In the genomic region with DNA sequence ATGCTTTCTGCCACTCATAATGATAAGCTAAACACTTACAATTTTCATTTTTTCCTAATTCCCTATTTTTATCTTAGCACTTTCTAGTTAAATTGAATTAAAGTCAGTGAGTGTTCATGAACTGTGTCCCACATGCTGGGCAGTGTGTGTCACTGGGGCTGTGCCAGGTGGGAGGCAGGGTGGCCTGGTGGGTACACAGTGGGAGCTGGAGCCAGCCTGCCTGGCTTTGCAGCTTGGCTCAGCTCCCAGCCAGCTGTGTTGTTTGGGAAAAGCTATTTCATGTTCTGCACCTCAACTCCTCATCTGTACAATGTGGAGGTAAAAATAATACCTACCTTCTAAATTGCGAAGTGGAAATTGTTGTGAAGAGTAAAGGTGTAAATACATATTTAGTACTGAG, we compare ENCODE assay signal across 22 cellular contexts.
DNase-seq lines count a peak whose midpoint lies in the region; TF ChIP-seq lines count a peak whose summit lies in the region.
"Had no signal": no experiment of that assay in that cellular context is flagged by ENCODE, and none has a peak within 500 bp of the region (broad histone marks: within the 10 kb centered on the region; RNA-seq: fewer than 3 reads in every experiment).

No MANE protein-coding gene starts in this region.

- no peak overlapping the region for H3K4me3 Mint-ChIP-seq in Caco-2 (ENCODE audit: unreplicated experiment)
- H3K4me3 Mint-ChIP-seq: activated naive CD4-positive, alpha-beta T cell treated with anti-CD3 and anti-CD28 coated beads, Interleukin-2, amount 10 ng/mL, durations not matched to agents 7 days and 5 days; nephron had no signal

- no peak overlapping the region for H3K27ac Mint-ChIP-seq in Caco-2 (ENCODE audit: unreplicated experiment)
- H3K27ac Mint-ChIP-seq: activated naive CD4-positive, alpha-beta T cell treated with anti-CD3 and anti-CD28 coated beads, Interleukin-2, amount 10 ng/mL, durations not matched to agents 7 days and 5 days had no signal

- no peak for TF ChIP-seq CTCF in hepatocyte (IDR thresholded peaks at IDR 0.05; ENCODE audit: poor library complexity)
- no peak for TF ChIP-seq CTCF in Caco-2 (IDR thresholded peaks at IDR 0.05; ENCODE audit: insufficient read depth in 1 of 2, low read depth in 1 of 2, low read length in 1 of 2, severe bottlenecking in 1 of 2, unreplicated experiment in 1 of 2)

- H3K4me2 ChIP-seq in hepatocyte: no peak overlapping the region

- no peak overlapping the region for H3K27ac ChIP-seq in hepatocyte
- H3K27ac ChIP-seq: 22Rv1, ascending aorta, transverse colon, WERI-Rb-1 had no signal

- BruUV-seq in Caco-2 (replicated peaks; lab: Mats Ljungman, UMichigan): no TSS peak

- no peaks in the 10 kb centered on the region for H3K9me2 ChIP-seq in hepatocyte (replicated peaks; ENCODE audit: insufficient read depth)

- H3K4me3 ChIP-seq in hepatocyte (no peak overlapping the region), Caco-2 (ENCODE audit: low read depth, low read length) (no peak overlapping the region)
- H3K4me3 ChIP-seq: ascending aorta, transverse colon had no signal

- POLR2A ChIA-PET in Caco-2 (lab: Charles Lee): interaction anchor here (0.6 kb wide), 1 partner anchor 13 kb away, joined by 3 read pairs; no protein-coding TSS in a partner anchor

- no peak overlapping the region for H2AFZ ChIP-seq in hepatocyte

- peaks cover 2% of the 10 kb centered on the region for H3K27me3 Mint-ChIP-seq in Caco-2 (ENCODE audit: insufficient read depth, unreplicated experiment)
- H3K27me3 Mint-ChIP-seq: activated naive CD4-positive, alpha-beta T cell treated with anti-CD3 and anti-CD28 coated beads, Interleukin-2, amount 10 ng/mL, durations not matched to agents 7 days and 5 days had no signal

- intact Hi-C loops in Caco-2 (cut with micrococcal nuclease; ENCODE audit: unreplicated experiment): no loop called here

- 92% methylated on average over 1 of the region's 1 CpG for WGBS in hepatocyte (ENCODE audit: low lambda C conversion rate, missing lambda C conversion rate)

- no peaks in the 10 kb centered on the region for H3K36me3 ChIP-seq in hepatocyte (replicated peaks; ENCODE audit: insufficient read depth, low read depth)
- no peaks in the 10 kb centered on the region for H3K36me3 ChIP-seq in Caco-2 (ENCODE audit: control insufficient read depth, insufficient read depth, low read length)
- H3K36me3 ChIP-seq: ascending aorta, transverse colon, WERI-Rb-1 had no signal

- H3K9me3 ChIP-seq in hepatocyte (ENCODE audit: low read depth) (no peaks in the 10 kb centered on the region), Caco-2 (no peaks in the 10 kb centered on the region)
- H3K9me3 ChIP-seq: ascending aorta, transverse colon had no signal

- H3K4me1 Mint-ChIP-seq in Caco-2 (ENCODE audit: low read depth, unreplicated experiment): no peaks in the 10 kb centered on the region
- H3K4me1 Mint-ChIP-seq: activated naive CD4-positive, alpha-beta T cell treated with anti-CD3 and anti-CD28 coated beads, Interleukin-2, amount 10 ng/mL, durations not matched to agents 7 days and 5 days had no signal

- no peaks in the 10 kb centered on the region for H3K4me1 ChIP-seq in hepatocyte (ENCODE audit: insufficient read depth)
- H3K4me1 ChIP-seq in Caco-2: no peaks in the 10 kb centered on the region
- H3K4me1 ChIP-seq: ascending aorta, transverse colon had no signal

- H3K36me3 Mint-ChIP-seq in Caco-2 (ENCODE audit: insufficient read depth, unreplicated experiment): no peaks in the 10 kb centered on the region
- H3K36me3 Mint-ChIP-seq: activated naive CD4-positive, alpha-beta T cell treated with anti-CD3 and anti-CD28 coated beads, Interleukin-2, amount 10 ng/mL, durations not matched to agents 7 days and 5 days had no signal

- H3K79me2 ChIP-seq in hepatocyte: no peaks in the 10 kb centered on the region

- CTCF ChIA-PET in Caco-2 (lab: Charles Lee): no interaction called here

- H3K27me3 ChIP-seq in hepatocyte (no peaks in the 10 kb centered on the region), Caco-2 (replicated peaks; ENCODE audit: control insufficient read depth, insufficient read depth, low read length) (no peaks in the 10 kb centered on the region)
- H3K27me3 ChIP-seq: ascending aorta, transverse colon had no signal

- no peaks in the 10 kb centered on the region for H4K20me1 ChIP-seq in hepatocyte (ENCODE audit: insufficient read depth, poor library complexity, severe bottlenecking)

- DNase-seq in NCI-H1417 (lab: John Stamatoyannopoulos, UW): peak in 2 of 3 experiments; percentile 12 to 62
- DNase-seq in NCI-H1417 treated with DMSO at 0.1 percent for 48 hours (lab: John Stamatoyannopoulos, UW): no peak
- DNase-seq in NCI-H1092 (lab: John Stamatoyannopoulos, UW): peak; percentile 88
- peak; percentile 81 for DNase-seq in NCI-H2171 treated with DMSO at 0.1 percent for 48 hours (lab: John Stamatoyannopoulos, UW)
- DNase-seq in hepatocyte (ENCODE audit: low spot score): peak; percentile 18
- no peak for DNase-seq in T-helper 1 cell
- no peak for DNase-seq in Caco-2
- no peak for DNase-seq in activated naive CD4-positive, alpha-beta T cell (lab: John Stamatoyannopoulos, UW)
- DNase-seq: activated CD4-positive, alpha-beta T cell treated with anti-CD3 and anti-CD28 coated beads, Interleukin-2, amount 50 U/mL, for 4 hours; activated naive CD4-positive, alpha-beta T cell treated with anti-CD3 and anti-CD28 coated beads, Interleukin-2, amount 10 ng/mL, durations not matched to agents 7 days and 5 days; activated T-cell treated with anti-CD3 and anti-CD28 coated beads, Interleukin-2, amount 50 U/mL, for 1 hour; effector CD8-positive, alpha-beta T cell; GF-D8; left colon; NCI-H226; stimulated activated CD4-positive, alpha-beta T cell treated with anti-CD3 and anti-CD28 coated beads, Interleukin-2, amount 100 ng/mL, for 24 hours; stimulated activated naive CD8-positive, alpha-beta T cell treated with anti-CD3 and anti-CD28 coated beads, Interleukin-15, Interleukin-2, amounts not matched to agents 100 U/mL and 50 U/mL, for 24 hours; transverse colon; WERI-Rb-1 had no signal

- H3K9me3 Mint-ChIP-seq in Caco-2 (ENCODE audit: unreplicated experiment): no peaks in the 10 kb centered on the region
- H3K9me3 Mint-ChIP-seq: activated naive CD4-positive, alpha-beta T cell treated with anti-CD3 and anti-CD28 coated beads, Interleukin-2, amount 10 ng/mL, durations not matched to agents 7 days and 5 days; nephron had no signal

Comparison
In these comparisons a context has a peak if more than half of its experiments do, and no peak if none do; other contexts are left out.
1. DNase-seq: peak in NCI-H1417 (2 of 3), NCI-H1092 (single experiment), NCI-H2171 treated with DMSO at 0.1 percent for 48 hours (single experiment) and hepatocyte (single experiment); none in NCI-H1417 treated with DMSO at 0.1 percent for 48 hours (single experiment), T-helper 1 cell (0 of 5), Caco-2 (0 of 2) and activated naive CD4-positive, alpha-beta T cell (0 of 4).